ENCODE assay signal across 23 cellular contexts in the genomic region with DNA sequence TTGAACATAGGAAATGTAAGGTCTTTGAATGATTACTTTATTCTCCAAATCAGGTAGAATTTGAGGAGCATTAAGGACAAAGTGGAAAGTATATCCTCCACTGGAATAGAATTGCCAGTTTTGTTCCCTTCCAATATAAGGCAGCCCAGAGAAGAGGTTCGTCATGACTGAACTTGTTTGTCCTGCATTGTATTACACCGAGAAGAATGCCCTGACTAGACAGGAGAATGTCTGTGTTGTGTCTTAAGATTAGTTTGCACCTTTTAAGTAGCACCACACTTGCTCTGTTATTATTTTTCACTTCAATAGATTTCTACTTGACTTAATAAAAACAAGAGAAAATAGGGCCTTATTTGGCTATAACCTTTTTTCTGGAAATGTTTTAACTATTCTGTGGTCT.
"Had no signal": no experiment of that assay in that cellular context is flagged by ENCODE, and none has a peak within 500 bp of the region (broad histone marks: within the 10 kb centered on the region; RNA-seq: fewer than 3 reads in every experiment).

No MANE protein-coding gene starts in this region.

- H3K79me2 ChIP-seq: parathyroid adenoma had no signal

- FAIRE-seq: endothelial cell of umbilical vein, islet of Langerhans, urothelium cell line had no signal

- H3K9me3 ChIP-seq: colonic mucosa, testis, tibial artery had no signal

- H3K4me3 ChIP-seq: colonic mucosa, heart right ventricle, lower lobe of right lung, right atrium auricular region, spleen, testis, tibial artery, upper lobe of left lung had no signal

- H3K27ac ChIP-seq: colonic mucosa, heart right ventricle, lower lobe of right lung, neutrophil, parathyroid adenoma, right atrium auricular region, spleen, testis, tibial artery, upper lobe of left lung had no signal

- H3K27me3 ChIP-seq: colonic mucosa, heart right ventricle, neutrophil, right atrium auricular region, spleen, testis, tibial artery, upper lobe of left lung had no signal

- H3K36me3 ChIP-seq: colonic mucosa, heart right ventricle, lower lobe of right lung, neutrophil, right atrium auricular region, spleen, tibial artery, upper lobe of left lung had no signal

- DNase-seq: colonic mucosa; dermis blood vessel endothelial cell; effector memory CD4-positive, alpha-beta T cell; foreskin fibroblast; glutamatergic neuron; heart right ventricle; hippocampal formation; left ventricle myocardium superior; lower lobe of right lung; naive B cell; spleen; stimulated activated CD4-positive, alpha-beta T cell treated with anti-CD3 and anti-CD28 coated beads, Interleukin-4, amount 100 ng/mL, for 4 hours; stimulated activated naive CD8-positive, alpha-beta T cell treated with anti-CD3 and anti-CD28 coated beads, Interleukin-15, Interleukin-2, amounts not matched to agents 100 U/mL and 50 U/mL, for 24 hours; substantia nigra; testis; tibial artery; upper lobe of left lung had no signal

- H2AFZ ChIP-seq: parathyroid adenoma had no signal

- H3K4me1 ChIP-seq: colonic mucosa, heart right ventricle, lower lobe of right lung, parathyroid adenoma, right atrium auricular region, spleen, testis, tibial artery, upper lobe of left lung had no signal

- H3K9ac ChIP-seq: parathyroid adenoma had no signal
